In genomic region chr1:155172732-155173477, GRCh38 we compare ENCODE assay signal across 8 cellular contexts. TPM values are rescaled to one million over a fixed set of nuclear protein-coding genes. Genes with fewer than 3 reads are reported as not detected.
DNase-seq lines count a peak whose midpoint lies in the region; ATAC-seq lines count a peak whose summit lies in the region.

Gene KRTCAP2, minus strand, starts transcription at chr1:155173304. Its CDS starts 80 bp downstream, at chr1:155173224.

- no peak within 1 kb of the TSS for H2BK120ac ChIP-seq in mesendoderm (ENCODE audit: low read depth, low read length)

- ATAC-seq in GM19467 (IDR thresholded peaks at IDR 0.05; ENCODE audit: unreplicated experiment): peak; percentile 69
- ATAC-seq in effector memory CD8-positive, alpha-beta T cell (replicated peaks): peak; percentile 84

- H3K27ac ChIP-seq in mesendoderm (ENCODE audit: low read depth, low read length): peak within 1 kb of the TSS; percentile 65

- no peak within 1 kb of the TSS for H4K5ac ChIP-seq in mesendoderm (ENCODE audit: low read length)

- DNase-seq in COLO829 (ENCODE audit: low spot score): peak; percentile 100
- peak; percentile 92 for DNase-seq in HT1080 (ENCODE audit: low read depth)
- DNase-seq in NOMO-1 (lab: John Stamatoyannopoulos, UW; ENCODE audit: unreplicated experiment in 2 of 2): peak; percentile 86 to 96
- DNase-seq in effector memory CD8-positive, alpha-beta T cell: peak; percentile 89 to 92 (median 92)
- DNase-seq in mesendoderm: peak; percentile 98
- DNase-seq in stimulated activated CD8-positive, alpha-beta memory T cell treated with anti-CD3 and anti-CD28 coated beads, Interleukin-15, amount 100 ng/mL, for 1 hour (ENCODE audit: low read depth): peak; percentile 92

- H2AK5ac ChIP-seq in mesendoderm (ENCODE audit: low read length): peak within 1 kb of the TSS; percentile 11

- H3K4me3 ChIP-seq in mesendoderm (ENCODE audit: low read length): peak within 1 kb of the TSS; percentile 92

- H2BK5ac ChIP-seq in mesendoderm (ENCODE audit: low read length): peak within 1 kb of the TSS; percentile 74

- peak within 1 kb of the TSS; percentile 99 for H3K27ac Mint-ChIP-seq in effector memory CD8-positive, alpha-beta T cell

- peaks cover 44% of the 10 kb centered on the region for H3K36me3 Mint-ChIP-seq in effector memory CD8-positive, alpha-beta T cell (ENCODE audit: insufficient read depth)

- peaks cover 2% of the 10 kb centered on the region for H3K4me1 ChIP-seq in mesendoderm (ENCODE audit: control insufficient read depth, low read depth, low read length)

- peak within 1 kb of the TSS; percentile 99 for H3K4me3 Mint-ChIP-seq in effector memory CD8-positive, alpha-beta T cell

- H3K79me1 ChIP-seq in mesendoderm (ENCODE audit: low read length): no peaks in the 10 kb centered on the region

- H2BK15ac ChIP-seq in mesendoderm (replicated peaks; ENCODE audit: low read depth): no peak within 1 kb of the TSS

- peaks cover 2% of the 10 kb centered on the region for H3K79me2 ChIP-seq in mesendoderm (ENCODE audit: control insufficient read depth, insufficient read depth, low read length)

- POLR2A ChIA-PET in activated CD8-positive, alpha-beta memory T cell treated with anti-CD3 and anti-CD28 coated beads for 36 hours (lab: Charles Lee): interaction anchor here (0.6 to 2.1 kb wide), 8 partner anchors 8 to 88 kb away, joined by 3 to 11 read pairs (median 3); partner anchors contain the start of gene SLC50A1

- H3K27me3 Mint-ChIP-seq in effector memory CD8-positive, alpha-beta T cell: no peaks in the 10 kb centered on the region

- peak within 1 kb of the TSS; percentile 92 for H3K56ac ChIP-seq in mesendoderm (ENCODE audit: low read length)

- H3K4me2 ChIP-seq in mesendoderm (ENCODE audit: low read length): peak within 1 kb of the TSS; percentile 97

- no peaks in the 10 kb centered on the region for H3K9me3 Mint-ChIP-seq in effector memory CD8-positive, alpha-beta T cell

- CTCF ChIA-PET in activated CD8-positive, alpha-beta memory T cell treated with anti-CD3 and anti-CD28 coated beads for 36 hours (lab: Charles Lee): interaction anchor here (0.6 to 10.5 kb wide), 31 partner anchors 14 to 1334 kb away, joined by 3 to 94 read pairs (median 4); partner anchors contain the start of genes ADAM15 and DPM3

- peak within 1 kb of the TSS; percentile 87 for H3K23ac ChIP-seq in mesendoderm (ENCODE audit: low read length)

- H3K4ac ChIP-seq in mesendoderm (ENCODE audit: low read depth, low read length): peak within 1 kb of the TSS; percentile 57

- peaks cover 39% of the 10 kb centered on the region in 2 donors for H3K4me1 Mint-ChIP-seq in effector memory CD8-positive, alpha-beta T cell (ENCODE audit: low read depth in 2 of 2)

- H3K9ac ChIP-seq in mesendoderm (ENCODE audit: low read length): peak within 1 kb of the TSS; percentile 98

- H4K8ac ChIP-seq in mesendoderm (ENCODE audit: low read depth, low read length): no peak within 1 kb of the TSS

- H3K18ac ChIP-seq in mesendoderm (ENCODE audit: low read length): peak within 1 kb of the TSS; percentile 8

- no peaks in the 10 kb centered on the region for H3K27me3 ChIP-seq in mesendoderm (ENCODE audit: insufficient read depth, low read length, poor library complexity)

- no CpG with 5 or more reads among the region's 57 CpGs for WGBS in mesendoderm (ENCODE audit: extremely low coverage, insufficient coverage, low lambda C conversion rate)

- peaks cover 5% of the 10 kb centered on the region for H3K36me3 ChIP-seq in mesendoderm (ENCODE audit: control insufficient read depth, insufficient read depth, low read length)

RNA-seq across cellular contexts. Expression of gene KRTCAP2, which starts in this region (rescaled TPM):
- 126 and 170 TPM in 2 replicates for total RNA-seq in HT1080 (2014; rRNA removed; shearing (Covaris generic))
- polyA plus RNA-seq in HT1080 (2015; cell fraction: cytosol; rRNA removed): 87.0 and 112 TPM in 2 replicates
- 44.5 and 52.5 TPM in 2 replicates for polyA plus RNA-seq in HT1080 (2015; cell fraction: nucleus; rRNA removed)
- 100 to 1,000 TPM; 179 to 199 TPM for total RNA-seq in activated CD8-positive, alpha-beta memory T cell treated with anti-CD3 and anti-CD28 coated beads for 36 hours
- 196 TPM for polyA plus RNA-seq in mesendoderm (2013, experiment 1 of 2)
- 199 TPM for polyA plus RNA-seq in mesendoderm (2013, experiment 2 of 2)

Comparison
In these comparisons a context has a peak if more than half of its experiments do, and no peak if none do; other contexts are left out.
1. Peak in every context shown above with its lines: DNase-seq, ATAC-seq, H3K4me3 ChIP-seq and H3K27ac ChIP-seq.